Comparison of ENCODE assay signal across 1 cellular context in genomic region chr10:118541718-118542117, GRCh38.
A peak's percentile ranks its signal among the peaks of the same experiment; 100 is the strongest.
TF ChIP-seq lines count a peak whose summit lies in the region.

No MANE protein-coding gene starts in this region.

TF ChIP-seq in HEK293, 187 proteins besides CTCF, POLR2A, EP300 and RAD21:
- TF ChIP-seq ZNF335 (tag by site-specific recombination; conservative IDR thresholded peaks at IDR 0.05) (no peak), ZNF677 (tag by site-specific recombination; IDR thresholded peaks at IDR 0.05) (peak; percentile 93)
